Comparison of ENCODE assay signal across 1 cellular context in the genomic region with DNA sequence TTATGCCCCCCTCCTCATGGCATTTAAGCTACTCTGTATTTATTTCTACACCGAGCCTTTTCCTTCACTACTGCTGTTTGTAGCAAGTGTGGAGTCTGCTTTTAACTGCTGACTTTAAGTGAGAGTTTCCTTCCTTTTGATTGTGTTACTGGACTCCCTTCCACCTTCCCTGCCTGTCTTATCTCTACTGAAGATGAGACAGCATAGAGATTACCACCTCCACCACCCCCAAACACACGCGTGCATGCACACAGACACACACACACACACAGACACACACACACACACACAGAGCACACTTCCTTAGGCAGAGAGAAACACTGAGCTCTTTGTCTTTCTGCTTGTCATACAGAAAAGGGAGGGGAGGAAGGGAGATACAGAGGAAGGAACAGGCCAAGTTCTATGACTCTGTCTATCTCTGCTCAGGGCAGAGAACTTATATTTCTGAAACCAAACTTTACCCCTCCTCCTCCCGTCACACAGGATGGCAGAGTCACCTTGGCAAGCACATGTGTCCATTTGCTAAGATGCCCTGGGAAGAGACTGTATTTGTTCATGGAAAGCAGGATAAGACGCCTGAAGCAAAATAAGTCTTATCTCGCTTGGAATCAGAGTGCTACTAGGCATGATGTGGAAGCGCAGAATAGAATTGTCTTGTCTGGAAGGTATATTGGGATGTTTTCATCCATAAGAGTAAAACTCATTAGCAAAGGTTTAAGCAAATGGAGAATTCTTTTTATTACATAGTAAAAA.
TF ChIP-seq lines count a peak whose summit lies in the region.

No MANE protein-coding gene starts in this region.

TF ChIP-seq in K562, 482 proteins besides CTCF, POLR2A, EP300 and RAD21 (continued from another document):
- TF ChIP-seq AFF4 (CRISPR knock-in tag; IDR thresholded peaks at IDR 0.05) (0 out of 2 replicates have a peak, but pooled peaks have one; percentile 39), SNAPC5 (CRISPR knock-in tag; IDR thresholded peaks at IDR 0.05) (no peak), TAF7 (tag; IDR thresholded peaks at IDR 0.05) (no peak), ZNF717 (CRISPR knock-in tag; IDR thresholded peaks at IDR 0.05) (no peak), ZNF436 (CRISPR knock-in tag; IDR thresholded peaks at IDR 0.05) (no peak), TCFL5 (CRISPR knock-in tag; conservative IDR thresholded peaks at IDR 0.05) (no peak), STAG1 (CRISPR knock-in tag; IDR thresholded peaks at IDR 0.05; ENCODE audit: borderline replicate concordance) (no peak), ELF2 (CRISPR knock-in tag; IDR thresholded peaks at IDR 0.05) (no peak), PYGO2 (tag; IDR thresholded peaks at IDR 0.05) (no peak), RBM17 (IDR thresholded peaks at IDR 0.05; ENCODE audit: borderline replicate concordance, low read depth, low read length) (no peak), BRD9 (IDR thresholded peaks at IDR 0.05; ENCODE audit: low read depth, partially characterized antibody) (no peak)
- TF ChIP-seq, protein P1, sequence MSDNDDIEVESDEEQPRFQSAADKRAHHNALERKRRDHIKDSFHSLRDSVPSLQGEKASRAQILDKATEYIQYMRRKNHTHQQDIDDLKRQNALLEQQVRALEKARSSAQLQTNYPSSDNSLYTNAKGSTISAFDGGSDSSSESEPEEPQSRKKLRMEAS (CRISPR knock-in tag; IDR thresholded peaks at IDR 0.05): no peak
- TF ChIP-seq, protein P2, sequence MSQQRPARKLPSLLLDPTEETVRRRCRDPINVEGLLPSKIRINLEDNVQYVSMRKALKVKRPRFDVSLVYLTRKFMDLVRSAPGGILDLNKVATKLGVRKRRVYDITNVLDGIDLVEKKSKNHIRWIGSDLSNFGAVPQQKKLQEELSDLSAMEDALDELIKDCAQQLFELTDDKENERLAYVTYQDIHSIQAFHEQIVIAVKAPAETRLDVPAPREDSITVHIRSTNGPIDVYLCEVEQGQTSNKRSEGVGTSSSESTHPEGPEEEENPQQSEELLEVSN (IDR thresholded peaks at IDR 0.05; ENCODE audit: borderline replicate concordance in 1 of 2, extremely low read depth in 1 of 2, insufficient read depth in 1 of 2, insufficient read length in 1 of 2, low read depth in 1 of 2, low read length in 1 of 2, poor library complexity in 1 of 2, severe bottlenecking in 1 of 2): no peak
TF ChIP-seq in K562: peak in this region for 109.
